In genomic region chr6:131061771-131062160, GRCh38 we compare ENCODE assay signal across 8 cellular contexts. TPM values are rescaled to one million over a fixed set of nuclear protein-coding genes. Genes with fewer than 3 reads are reported as not detected.
DNase-seq lines count a peak whose midpoint lies in the region; ATAC-seq and TF ChIP-seq lines count a peak whose summit lies in the region.

No MANE protein-coding gene starts in this region.

- H3K9ac ChIP-seq in ES-I3 (ENCODE audit: low read depth, low read length), result peak overlapping the region; percentile 67

- peak overlapping the region; percentile 81 to 98 (median 90) for H3K4me3 ChIP-seq in esophagus squamous epithelium

- 18 to 21% methylated on average over 10 of the region's 10 CpGs for WGBS in esophagus squamous epithelium, 2 donors

- peak; percentile 19 for DNase-seq in RPMI7951 (ENCODE audit: low read depth)
- DNase-seq in esophagus squamous epithelium (lab: John Stamatoyannopoulos, UW), result no peak
- peak; percentile 35 for DNase-seq in pons (ENCODE audit: low spot score)
- no peak for DNase-seq in NCI-H2029 treated with DMSO at 0.1 percent for 48 hours (lab: John Stamatoyannopoulos, UW)
- DNase-seq in NCI-H2081 treated with DMSO at 0.1 percent for 48 hours (lab: John Stamatoyannopoulos, UW), result no peak

- TF ChIP-seq POLR2A in esophagus squamous epithelium (IDR thresholded peaks at IDR 0.05), result no peak

- H3K27me3 ChIP-seq in esophagus squamous epithelium, result no peaks in the 10 kb centered on the region

- H3K36me3 ChIP-seq in ES-I3 (ENCODE audit: insufficient read depth, low read length) (no peaks in the 10 kb centered on the region), esophagus squamous epithelium (no peaks in the 10 kb centered on the region)

- TF ChIP-seq CTCF in esophagus squamous epithelium (IDR thresholded peaks at IDR 0.05), result no peak

- intact Hi-C loops in esophagus squamous epithelium (cut with DNase I), result no loop called here

- H3K27ac ChIP-seq in esophagus squamous epithelium, result peak overlapping the region in 3 of 4 donors; percentile 73 to 86 (median 76)

- H3K9me3 ChIP-seq in ES-I3 (ENCODE audit: control insufficient read depth, insufficient read depth, low read length) (no peaks in the 10 kb centered on the region), esophagus squamous epithelium (no peaks in the 10 kb centered on the region)

- peaks cover 6% of the 10 kb centered on the region for H3K4me1 ChIP-seq in ES-I3 (ENCODE audit: insufficient read depth, low read length)
- H3K4me1 ChIP-seq in esophagus squamous epithelium, result peaks cover 5 to 34% (median 5%) of the 10 kb centered on the region in 3 donors

- ATAC-seq in HG03025 (IDR thresholded peaks at IDR 0.05; ENCODE audit: low FRiP score, unreplicated experiment), result no peak
- no peak for ATAC-seq in GM21447 (IDR thresholded peaks at IDR 0.05; ENCODE audit: unreplicated experiment)

RNA-seq across cellular contexts. Expression of gene EPB41L2, which starts 1.3 kb away (rescaled TPM):
- 24.5 and 33.2 TPM in 2 replicates for total RNA-seq in RPMI7951 (2014; rRNA removed; shearing (Covaris generic))
- total RNA-seq in esophagus squamous epithelium, result 10 to 100 TPM in 3 of 4 donors, 1 to 10 TPM in 1; 6.2 to 58.0 (median 14.9) TPM

Comparison
In these comparisons a context has a peak if more than half of its experiments do, and no peak if none do; other contexts are left out.
1. DNase-seq: peak in RPMI7951 (single experiment) and pons (single experiment); none in esophagus squamous epithelium (single experiment), NCI-H2029 treated with DMSO at 0.1 percent for 48 hours (single experiment) and NCI-H2081 treated with DMSO at 0.1 percent for 48 hours (single experiment).